Comparison of ENCODE assay signal across 30 cellular contexts in genomic region chr2:144548088-144548487, GRCh38. TPM values are rescaled to one million over a fixed set of nuclear protein-coding genes. Genes with fewer than 3 reads are reported as not detected.
A peak's percentile ranks its signal among the peaks of the same experiment; 100 is the strongest.
DNase-seq lines count a peak whose midpoint lies in the region; FAIRE-seq and TF ChIP-seq lines count a peak whose summit lies in the region.
"Had no signal": no experiment of that assay in that cellular context is flagged by ENCODE, and none has a peak within 500 bp of the region (broad histone marks: within the 10 kb centered on the region; RNA-seq: fewer than 3 reads in every experiment).

No MANE protein-coding gene starts in this region.

- no peak overlapping the region for H3K4me3 ChIP-seq in osteoblast (ENCODE audit: insufficient read depth, low read length)
- H3K4me3 ChIP-seq: gastrocnemius medialis, left lung, right atrium auricular region, SJCRH30, thyroid gland had no signal

- H4K20me1 ChIP-seq in osteoblast (ENCODE audit: insufficient read depth, low read length): no peaks in the 10 kb centered on the region

- H3K36me3 Mint-ChIP-seq in endothelial cell (ENCODE audit: low read depth, unreplicated experiment): no peaks in the 10 kb centered on the region
- H3K36me3 Mint-ChIP-seq: CD8-positive, alpha-beta T cell; naive thymus-derived CD4-positive, alpha-beta T cell had no signal

- H3K4me2 ChIP-seq in osteoblast (ENCODE audit: insufficient read depth, low read length): no peak overlapping the region

- no peak overlapping the region for H3K4me3 Mint-ChIP-seq in endothelial cell (ENCODE audit: unreplicated experiment)
- H3K4me3 Mint-ChIP-seq: activated T-cell treated with anti-CD3 and anti-CD28 coated beads, Interleukin-2, amount 50 U/mL, for 4 hours; CD8-positive, alpha-beta T cell; naive thymus-derived CD4-positive, alpha-beta T cell; stimulated activated naive CD8-positive, alpha-beta T cell treated with anti-CD3 and anti-CD28 coated beads, Interleukin-15, Interleukin-2, amounts not matched to agents 100 ng/mL and 50 ng/mL, for 24 hours had no signal

- H3K27ac Mint-ChIP-seq in endothelial cell (ENCODE audit: unreplicated experiment): peak overlapping the region; percentile 18
- H3K27ac Mint-ChIP-seq: CD8-positive, alpha-beta T cell; naive thymus-derived CD4-positive, alpha-beta T cell; stimulated activated naive CD8-positive, alpha-beta T cell treated with anti-CD3 and anti-CD28 coated beads, Interleukin-15, Interleukin-2, amounts not matched to agents 100 ng/mL and 50 ng/mL, for 24 hours had no signal

- H3K36me3 ChIP-seq in osteoblast (ENCODE audit: insufficient read depth, low read length): no peaks in the 10 kb centered on the region
- H3K36me3 ChIP-seq: gastrocnemius medialis, left lung, right atrium auricular region, SJCRH30, thyroid gland had no signal

- peaks cover 4% of the 10 kb centered on the region for H3K4me1 ChIP-seq in osteoblast (ENCODE audit: insufficient read depth, low read length)
- H3K4me1 ChIP-seq: gastrocnemius medialis, left lung, parathyroid adenoma, right atrium auricular region, thyroid gland had no signal

- peaks cover 3% of the 10 kb centered on the region for H3K4me1 Mint-ChIP-seq in endothelial cell (ENCODE audit: unreplicated experiment)

- H3K27me3 Mint-ChIP-seq in endothelial cell (ENCODE audit: unreplicated experiment): peaks cover 3% of the 10 kb centered on the region

- H3K9me3 Mint-ChIP-seq in endothelial cell (ENCODE audit: unreplicated experiment): no peaks in the 10 kb centered on the region
- H3K9me3 Mint-ChIP-seq: activated T-cell treated with anti-CD3 and anti-CD28 coated beads, Interleukin-2, amount 50 U/mL, for 4 hours; CD8-positive, alpha-beta T cell; naive thymus-derived CD4-positive, alpha-beta T cell; stimulated activated naive CD8-positive, alpha-beta T cell treated with anti-CD3 and anti-CD28 coated beads, Interleukin-15, Interleukin-2, amounts not matched to agents 100 ng/mL and 50 ng/mL, for 24 hours had no signal

- DNase-seq in GM03348 (ENCODE audit: low spot score) (peak; percentile 6), NCI-H2171 (lab: John Stamatoyannopoulos, UW) (peak; percentile 61), endothelial cell (ENCODE audit: low spot score) (no peak), osteoblast (ENCODE audit: insufficient read length, low spot score, missing footprints) (no peak), urothelium cell line (ENCODE audit: low spot score) (no peak), COLO668 (lab: John Stamatoyannopoulos, UW; ENCODE audit: unreplicated experiment) (no peak), NCI-H1092 treated with DMSO at 0.1 percent for 48 hours (lab: John Stamatoyannopoulos, UW) (no peak)
- DNase-seq: activated CD4-positive, alpha-beta T cell treated with anti-CD3 and anti-CD28 coated beads for 4 hours; activated T-cell treated with anti-CD3 and anti-CD28 coated beads, Interleukin-2, amount 50 U/mL, for 4 hours; DMS153; effector CD8-positive, alpha-beta T cell; erythroblast; gastrocnemius medialis; GF-D8; HCEC 1CT; hypothalamus; left lung; NCI-H1105 treated with DMSO at 0.1 percent for 48 hours; NCI-H2081 treated with DMSO at 0.1 percent for 48 hours; NCI-H510A treated with DMSO at 0.1 percent for 48 hours; NK-92 treated with Interleukin-12 subunit alpha and Interleukin-12 subunit beta, amount 100 ng/mL, for 24 hours; SJCRH30; stimulated activated CD4-positive, alpha-beta T cell treated with anti-CD3 and anti-CD28 coated beads, Interleukin-12 subunit alpha, Interleukin-12 subunit beta, amount 100 ng/mL, for 4 hours; thyroid gland had no signal

- no peak for TF ChIP-seq CTCF in endothelial cell (IDR thresholded peaks at IDR 0.05; ENCODE audit: unreplicated experiment)
- TF ChIP-seq CTCF in osteoblast (IDR thresholded peaks at IDR 0.05; ENCODE audit: extremely low read depth, low read depth, low read length): no peak

- no peaks in the 10 kb centered on the region for H3K79me2 ChIP-seq in osteoblast (ENCODE audit: insufficient read depth, low read length)
- H3K79me2 ChIP-seq: parathyroid adenoma had no signal

- no peaks in the 10 kb centered on the region for H3K27me3 ChIP-seq in osteoblast (ENCODE audit: insufficient read depth, low read length)
- H3K27me3 ChIP-seq: gastrocnemius medialis, left lung, right atrium auricular region, SJCRH30, thyroid gland had no signal

- H3K27ac ChIP-seq in osteoblast (ENCODE audit: low read depth, low read length): no peak overlapping the region
- H3K27ac ChIP-seq: gastrocnemius medialis, HL-60, left lung, parathyroid adenoma, right atrium auricular region, SJCRH30, thyroid gland had no signal

- no peak for FAIRE-seq in urothelium cell line (lab: Jason Lieb, UNC)

- H2AFZ ChIP-seq in osteoblast (ENCODE audit: low read length): peak overlapping the region; percentile 25
- H2AFZ ChIP-seq: parathyroid adenoma had no signal

- H3K9me3 ChIP-seq in osteoblast (ENCODE audit: low read depth, low read length): no peaks in the 10 kb centered on the region
- H3K9me3 ChIP-seq: gastrocnemius medialis, left lung, right atrium auricular region, SJCRH30, thyroid gland had no signal

RNA-seq across cellular contexts. Expression of gene ZEB2, which starts 28.2 kb away (rescaled TPM):
- total RNA-seq in endothelial cell (ENCODE audit: unreplicated experiment) (109 TPM), osteoblast (119 and 128 TPM in 2 replicates)

Comparison
In these comparisons a context has a peak if more than half of its experiments do, and no peak if none do; other contexts are left out.
1. DNase-seq: peak in GM03348 (single experiment) and NCI-H2171 (single experiment); none in endothelial cell (single experiment), osteoblast (single experiment), urothelium cell line (single experiment), COLO668 (single experiment) and NCI-H1092 treated with DMSO at 0.1 percent for 48 hours (single experiment).